Comparison of ENCODE assay signal across 9 cellular contexts in genomic region chr1:99758073-99758511, GRCh38. TPM values are rescaled to one million over a fixed set of nuclear protein-coding genes. Genes with fewer than 3 reads are reported as not detected.
DNase-seq lines count a peak whose midpoint lies in the region; ATAC-seq, FAIRE-seq and TF ChIP-seq lines count a peak whose summit lies in the region.
"Had no signal": no experiment of that assay in that cellular context is flagged by ENCODE, and none has a peak within 500 bp of the region (broad histone marks: within the 10 kb centered on the region; RNA-seq: fewer than 3 reads in every experiment).

No MANE protein-coding gene starts in this region.

- peaks cover 9% of the 10 kb centered on the region for H3K9me3 Mint-ChIP-seq in activated CD8-positive, alpha-beta T cell treated with anti-CD3 and anti-CD28 coated beads for 36 hours
- H3K9me3 Mint-ChIP-seq in CD4-positive, alpha-beta T cell = no peaks in the 10 kb centered on the region

- no peak for ATAC-seq in A549
- peak; percentile 82 for ATAC-seq in HG02981 (IDR thresholded peaks at IDR 0.05; ENCODE audit: unreplicated experiment)
- peak; percentile 45 for ATAC-seq in activated CD8-positive, alpha-beta T cell treated with anti-CD3 and anti-CD28 coated beads for 36 hours
- no peak for ATAC-seq in CD4-positive, alpha-beta T cell (ENCODE audit: poor library complexity)

- H3K27ac Mint-ChIP-seq in activated CD8-positive, alpha-beta T cell treated with anti-CD3 and anti-CD28 coated beads for 36 hours = peak overlapping the region; percentile 55
- H3K27ac Mint-ChIP-seq in CD4-positive, alpha-beta T cell = no peak overlapping the region

- no peaks in the 10 kb centered on the region for H3K27me3 ChIP-seq in CD4-positive, alpha-beta T cell (ENCODE audit: control insufficient read depth, insufficient read depth, low read length)

- TF ChIP-seq POLR2A in A549 (IDR thresholded peaks at IDR 0.05; ENCODE audit: low read length) = no peak

- DNase-seq in A549 (ENCODE audit: low read depth in 1 of 2, low spot score in 1 of 2) (no peak), GM19239 (ENCODE audit: insufficient read length, low spot score) (no peak), kidney tubule cell (ENCODE audit: low spot score) (no peak), G401 (ENCODE audit: low spot score) (no peak), NCI-H1436 treated with DMSO at 0.1 percent for 48 hours (lab: John Stamatoyannopoulos, UW) (no peak)
- no peak for DNase-seq in activated CD8-positive, alpha-beta T cell treated with anti-CD3 and anti-CD28 coated beads for 36 hours
- no peak for DNase-seq in CD4-positive, alpha-beta T cell
- DNase-seq: activated CD8-positive, alpha-beta memory T cell treated with anti-CD3 and anti-CD28 coated beads for 24 hours had no signal

- H3K9me3 ChIP-seq in A549 = no peaks in the 10 kb centered on the region
- H3K9me3 ChIP-seq in CD4-positive, alpha-beta T cell (ENCODE audit: control insufficient read depth, low read length) = no peaks in the 10 kb centered on the region

- intact Hi-C loops in activated CD8-positive, alpha-beta T cell treated with anti-CD3 and anti-CD28 coated beads for 36 hours (cut with micrococcal nuclease) = no loop called here
- intact Hi-C loops in CD4-positive, alpha-beta T cell (cut with DNase I, micrococcal nuclease) = no loop called here

- H3K27ac ChIP-seq in A549 = peak overlapping the region; percentile 25 to 33; a peak in 2 of 6 replicates
- no peak overlapping the region for H3K27ac ChIP-seq in CD4-positive, alpha-beta T cell (ENCODE audit: low read depth, low read length)

- no peaks in the 10 kb centered on the region for H3K27me3 Mint-ChIP-seq in activated CD8-positive, alpha-beta T cell treated with anti-CD3 and anti-CD28 coated beads for 36 hours
- no peaks in the 10 kb centered on the region for H3K27me3 Mint-ChIP-seq in CD4-positive, alpha-beta T cell

- TF ChIP-seq CTCF in A549 (IDR thresholded peaks at IDR 0.05) = no peak
- no peak for TF ChIP-seq CTCF in activated CD8-positive, alpha-beta T cell treated with anti-CD3 and anti-CD28 coated beads for 36 hours (IDR thresholded peaks at IDR 0.05)
- no peak for TF ChIP-seq CTCF in CD4-positive, alpha-beta T cell (IDR thresholded peaks at IDR 0.05)

- peaks cover 15% of the 10 kb centered on the region for H3K4me1 Mint-ChIP-seq in activated CD8-positive, alpha-beta T cell treated with anti-CD3 and anti-CD28 coated beads for 36 hours (ENCODE audit: low read depth)
- peaks cover 8% of the 10 kb centered on the region for H3K4me1 Mint-ChIP-seq in CD4-positive, alpha-beta T cell (ENCODE audit: low read depth)

- no peak overlapping the region for H3K4me3 Mint-ChIP-seq in activated CD8-positive, alpha-beta T cell treated with anti-CD3 and anti-CD28 coated beads for 36 hours
- H3K4me3 Mint-ChIP-seq in CD4-positive, alpha-beta T cell = no peak overlapping the region

- CTCF ChIA-PET in A549 (lab: Yijun Ruan, JAX) = interaction anchor here (0.6 kb wide), 1 partner anchor 19 kb away, joined by 3 read pairs; no protein-coding TSS in a partner anchor
- CTCF ChIA-PET in activated CD8-positive, alpha-beta T cell treated with anti-CD3 and anti-CD28 coated beads for 36 hours (lab: Charles Lee) = no interaction called here
- CTCF ChIA-PET in CD4-positive, alpha-beta T cell (lab: Charles Lee) = no interaction called here

- 0% methylated on average over 1 of the region's 1 CpG for WGBS in A549 (ENCODE audit: missing lambda C conversion rate)

- peaks cover 4% of the 10 kb centered on the region for H3K36me3 Mint-ChIP-seq in activated CD8-positive, alpha-beta T cell treated with anti-CD3 and anti-CD28 coated beads for 36 hours (ENCODE audit: low read depth)
- H3K36me3 Mint-ChIP-seq in CD4-positive, alpha-beta T cell (ENCODE audit: low read depth) = no peaks in the 10 kb centered on the region

- H3K4me3 ChIP-seq in A549 = no peak overlapping the region

- peaks cover 45% of the 10 kb centered on the region for H3K4me1 ChIP-seq in A549

- no peak for TF ChIP-seq RAD21 in A549 (conservative IDR thresholded peaks at IDR 0.05 in 1 of 2, IDR thresholded peaks at IDR 0.05 in 1 of 2)

- peak overlapping the region; percentile 57 for H3K4me2 ChIP-seq in A549

- TF ChIP-seq EP300 in A549 (IDR thresholded peaks at IDR 0.05) = no peak

- in situ Hi-C loops in G401 (cut with HindIII; ENCODE audit: low sequenced_read_pairs) = no loop called here

- no peak for FAIRE-seq in A549 (lab: Jason Lieb, UNC)
- FAIRE-seq in GM19239 (lab: Jason Lieb, UNC) = peak; percentile 97

- POLR2A ChIA-PET in A549 (lab: Yijun Ruan, JAX) = no interaction called here
- POLR2A ChIA-PET in activated CD8-positive, alpha-beta T cell treated with anti-CD3 and anti-CD28 coated beads for 36 hours (lab: Charles Lee) = interaction anchor here (0.5 kb wide), 1 partner anchor 51 kb away, joined by 4 read pairs; no protein-coding TSS in a partner anchor
- POLR2A ChIA-PET in CD4-positive, alpha-beta T cell (lab: Charles Lee) = interaction anchor here (0.6 to 1.2 kb wide), 2 partner anchors 8 to 1481 kb away, joined by 3 to 4 read pairs; partner anchors contain the start of gene FRRS1

TF ChIP-seq in A549, 52 proteins besides CTCF, POLR2A, EP300 and RAD21:
- no peak for TF ChIP-seq HEYL (CRISPR knock-in tag; IDR thresholded peaks at IDR 0.05)

RNA-seq across cellular contexts. Expression of gene FRRS1, which starts 8.3 kb away (rescaled TPM):
- 4.9 and 6.0 TPM in 2 replicates for polyA plus RNA-seq in A549 (2011; rRNA removed)
- 0.56 and 0.65 TPM in 2 replicates for polyA plus RNA-seq in A549 (2012; cell fraction: cytosol; rRNA removed)
- 0.48 and 0.58 TPM in 2 replicates for polyA plus RNA-seq in A549 (2012; cell fraction: nucleus; rRNA removed)
- polyA plus RNA-seq in A549 (2017; fragmentation: RNase III; extraction: RNeasy Plus Mini Kit Qiagen cat#74134 plus additional on column Dnase treatment) = 2.0 to 2.4 TPM (median 2.2 TPM) in 3 replicates
- polyA minus RNA-seq in A549 (2011; rRNA and poly(A)+ RNA removed) = 8.2 and 9.1 TPM in 2 replicates
- 1 to 10 TPM; 4.0 to 4.2 TPM for total RNA-seq in activated CD8-positive, alpha-beta T cell treated with anti-CD3 and anti-CD28 coated beads for 36 hours
- total RNA-seq in G401 (2014; rRNA removed; shearing (Covaris generic)) = 11.9 and 14.8 TPM in 2 replicates
- total RNA-seq in CD4-positive, alpha-beta T cell = 1 to 10 TPM in 1 of 2 experiments, under 1 TPM in 1; 0.33 to 1.1 TPM

Comparison
In these comparisons a context has a peak if more than half of its experiments do, and no peak if none do; other contexts are left out.
1. ATAC-seq: peak in HG02981 (single experiment) and activated CD8-positive, alpha-beta T cell treated with anti-CD3 and anti-CD28 coated beads for 36 hours (single experiment); none in A549 (0 of 2) and CD4-positive, alpha-beta T cell (single experiment).